Comparison of ENCODE assay signal across 16 cellular contexts in genomic region chr20:51426879-51427624, GRCh38.
A peak's percentile ranks its signal among the peaks of the same experiment; 100 is the strongest.
DNase-seq lines count a peak whose midpoint lies in the region; ATAC-seq and TF ChIP-seq lines count a peak whose summit lies in the region.
"Had no signal": no experiment of that assay in that cellular context is flagged by ENCODE, and none has a peak within 500 bp of the region (broad histone marks: within the 10 kb centered on the region; RNA-seq: fewer than 3 reads in every experiment).

No MANE protein-coding gene starts in this region.

- 95% methylated on average over 17 of the region's 17 CpGs for WGBS in mesenchymal stem cell
- WGBS in endodermal cell (ENCODE audit: insufficient coverage in 1 of 2, insufficient read length in 1 of 2), 2 experiments = 92 to 93% methylated on average over 14 to 17 of the region's 17 CpGs
- 97% methylated on average over 16 of the region's 17 CpGs for WGBS in SK-N-SH (ENCODE audit: low lambda C conversion rate)

- H3K9me3 Mint-ChIP-seq in activated naive CD8-positive, alpha-beta T cell (ENCODE audit: low read depth) = no peaks in the 10 kb centered on the region
- H3K9me3 Mint-ChIP-seq in activated naive CD8-positive, alpha-beta T cell treated with anti-CD3 and anti-CD28 coated beads for 36 hours = no peaks in the 10 kb centered on the region
- H3K9me3 Mint-ChIP-seq in activated T-helper 1 cell treated with anti-CD3 and anti-CD28 coated beads, Interleukin-12 subunit alpha, Interleukin-12 subunit beta, Interleukin-2, Interleukin-4 antibody, amounts not matched to agents 30 ng/mL and 10 ng/mL and 1 ng/mL, durations not matched to agents 14 hours and 24 hours and 36 hours = no peaks in the 10 kb centered on the region
- H3K9me3 Mint-ChIP-seq in type B pancreatic cell (no peaks in the 10 kb centered on the region), endodermal cell (no peaks in the 10 kb centered on the region)

- no peak overlapping the region for H3K4me3 Mint-ChIP-seq in activated naive CD8-positive, alpha-beta T cell
- no peak overlapping the region for H3K4me3 Mint-ChIP-seq in activated naive CD8-positive, alpha-beta T cell treated with anti-CD3 and anti-CD28 coated beads for 36 hours
- no peak overlapping the region for H3K4me3 Mint-ChIP-seq in activated T-helper 1 cell treated with anti-CD3 and anti-CD28 coated beads, Interleukin-12 subunit alpha, Interleukin-12 subunit beta, Interleukin-2, Interleukin-4 antibody, amounts not matched to agents 30 ng/mL and 10 ng/mL and 1 ng/mL, durations not matched to agents 14 hours and 24 hours and 36 hours
- peak overlapping the region; percentile 48 for H3K4me3 Mint-ChIP-seq in type B pancreatic cell
- no peak overlapping the region for H3K4me3 Mint-ChIP-seq in endodermal cell

- no peaks in the 10 kb centered on the region for H4K20me1 ChIP-seq in SK-N-SH (ENCODE audit: insufficient read depth)

- POLR2A ChIA-PET in SK-N-SH (lab: Yijun Ruan, JAX) = no interaction called here

- H3K4ac ChIP-seq in mesenchymal stem cell (ENCODE audit: low read depth in 1 of 2, low read length in 2 of 2) = no peak overlapping the region

- H4K8ac ChIP-seq in mesenchymal stem cell (ENCODE audit: low read length) = no peak overlapping the region

- peaks cover 25% of the 10 kb centered on the region for H3K4me1 Mint-ChIP-seq in activated naive CD8-positive, alpha-beta T cell (ENCODE audit: low read depth)
- peaks cover 46% of the 10 kb centered on the region for H3K4me1 Mint-ChIP-seq in activated naive CD8-positive, alpha-beta T cell treated with anti-CD3 and anti-CD28 coated beads for 36 hours
- peaks cover 85% of the 10 kb centered on the region for H3K4me1 Mint-ChIP-seq in activated T-helper 1 cell treated with anti-CD3 and anti-CD28 coated beads, Interleukin-12 subunit alpha, Interleukin-12 subunit beta, Interleukin-2, Interleukin-4 antibody, amounts not matched to agents 30 ng/mL and 10 ng/mL and 1 ng/mL, durations not matched to agents 14 hours and 24 hours and 36 hours (ENCODE audit: low read depth)
- peaks cover 57% of the 10 kb centered on the region for H3K4me1 Mint-ChIP-seq in type B pancreatic cell (ENCODE audit: unreplicated experiment)
- peaks cover 24% of the 10 kb centered on the region for H3K4me1 Mint-ChIP-seq in endodermal cell

- no peak overlapping the region for H2AK5ac ChIP-seq in mesenchymal stem cell (ENCODE audit: low read length, severe bottlenecking)

- CTCF ChIA-PET in SK-N-SH (lab: Yijun Ruan, JAX) = no interaction called here

- no peak overlapping the region for H3K23ac ChIP-seq in mesenchymal stem cell (ENCODE audit: low read length in 2 of 2)

- no peaks in the 10 kb centered on the region for H3K27me3 Mint-ChIP-seq in activated naive CD8-positive, alpha-beta T cell
- no peaks in the 10 kb centered on the region for H3K27me3 Mint-ChIP-seq in activated naive CD8-positive, alpha-beta T cell treated with anti-CD3 and anti-CD28 coated beads for 36 hours
- no peaks in the 10 kb centered on the region for H3K27me3 Mint-ChIP-seq in activated T-helper 1 cell treated with anti-CD3 and anti-CD28 coated beads, Interleukin-12 subunit alpha, Interleukin-12 subunit beta, Interleukin-2, Interleukin-4 antibody, amounts not matched to agents 30 ng/mL and 10 ng/mL and 1 ng/mL, durations not matched to agents 14 hours and 24 hours and 36 hours (ENCODE audit: insufficient read depth)
- no peaks in the 10 kb centered on the region for H3K27me3 Mint-ChIP-seq in type B pancreatic cell
- H3K27me3 Mint-ChIP-seq in endodermal cell (ENCODE audit: insufficient read depth) = no peaks in the 10 kb centered on the region

- no peaks in the 10 kb centered on the region for H3K36me3 ChIP-seq in mesenchymal stem cell (ENCODE audit: control insufficient read depth in 1 of 2, insufficient read depth in 2 of 2, low read depth in 1 of 2, low read length in 2 of 2)
- no peaks in the 10 kb centered on the region for H3K36me3 ChIP-seq in endodermal cell (ENCODE audit: control insufficient read depth, insufficient read depth, low read length)
- no peaks in the 10 kb centered on the region for H3K36me3 ChIP-seq in SK-N-SH (replicated peaks in 1 of 2; ENCODE audit: control insufficient read depth in 1 of 2, insufficient read depth in 2 of 2, low read length in 1 of 2)
- H3K36me3 ChIP-seq: prostate gland had no signal

- H3F3A ChIP-seq in SK-N-SH (replicated peaks; ENCODE audit: insufficient read depth) = no peaks in the 10 kb centered on the region

- peaks cover 6% of the 10 kb centered on the region for H3K4me1 ChIP-seq in mesenchymal stem cell (ENCODE audit: control insufficient read depth, insufficient read depth, low read depth, low read length)
- H3K4me1 ChIP-seq in endodermal cell (ENCODE audit: control insufficient read depth, insufficient read depth, low read length) = no peaks in the 10 kb centered on the region
- H3K4me1 ChIP-seq in SK-N-SH (ENCODE audit: control insufficient read depth in 1 of 2, insufficient read depth in 2 of 2, low read depth in 1 of 2, low read length in 1 of 2) = peaks cover 0 to 11% of the 10 kb centered on the region in 2 experiments; a peak in 1 of 4 replicates
- H3K4me1 ChIP-seq: prostate gland had no signal

- H3K79me1 ChIP-seq in mesenchymal stem cell (replicated peaks; ENCODE audit: low read length, poor library complexity, severe bottlenecking) = no peaks in the 10 kb centered on the region

- H3K9ac ChIP-seq in mesenchymal stem cell (ENCODE audit: low read length) = no peak overlapping the region
- no peak overlapping the region for H3K9ac ChIP-seq in endodermal cell (ENCODE audit: extremely low read depth, low read length, poor library complexity, severe bottlenecking)
- no peak overlapping the region for H3K9ac ChIP-seq in SK-N-SH

- H4K91ac ChIP-seq in mesenchymal stem cell (ENCODE audit: low read length) = peak overlapping the region; percentile 65

- no peak for DNase-seq in activated naive CD8-positive, alpha-beta T cell treated with anti-CD3 and anti-CD28 coated beads for 36 hours
- DNase-seq in activated T-helper 1 cell treated with anti-CD3 and anti-CD28 coated beads, Interleukin-12 subunit alpha, Interleukin-12 subunit beta, Interleukin-2, Interleukin-4 antibody, amounts not matched to agents 30 ng/mL and 10 ng/mL and 1 ng/mL, durations not matched to agents 14 hours and 24 hours and 36 hours (ENCODE audit: low spot score) = no peak
- DNase-seq in mesenchymal stem cell = no peak
- no peak for DNase-seq in type B pancreatic cell (ENCODE audit: extremely low spot score, unreplicated experiment)
- DNase-seq in endodermal cell = no peak
- no peak for DNase-seq in SK-N-SH
- DNase-seq: aorta, foreskin fibroblast, GDM1, left colon, NCI-H1417, SHP77, spleen had no signal

- TF ChIP-seq CTCF in type B pancreatic cell (conservative IDR thresholded peaks at IDR 0.05) = no peak
- no peak for TF ChIP-seq CTCF in endodermal cell (conservative IDR thresholded peaks at IDR 0.05)
- TF ChIP-seq CTCF in SK-N-SH (IDR thresholded peaks at IDR 0.05) = no peak

- intact Hi-C loops in activated T-helper 1 cell treated with anti-CD3 and anti-CD28 coated beads, Interleukin-12 subunit alpha, Interleukin-12 subunit beta, Interleukin-2, Interleukin-4 antibody, amounts not matched to agents 30 ng/mL and 10 ng/mL and 1 ng/mL, durations not matched to agents 14 hours and 24 hours and 36 hours (cut with micrococcal nuclease) = no loop called here

- no peak overlapping the region for H2BK5ac ChIP-seq in mesenchymal stem cell (ENCODE audit: low read depth, low read length, poor library complexity, severe bottlenecking)

- H3K27me3 ChIP-seq in mesenchymal stem cell (ENCODE audit: control insufficient read depth in 1 of 2, insufficient read depth in 1 of 2, low read length in 2 of 2) = peaks cover 24 to 40% of the 10 kb centered on the region in 2 experiments
- no peaks in the 10 kb centered on the region for H3K27me3 ChIP-seq in endodermal cell (ENCODE audit: control insufficient read depth, insufficient read depth, low read length, poor library complexity, severe bottlenecking)
- no peaks in the 10 kb centered on the region for H3K27me3 ChIP-seq in SK-N-SH (ENCODE audit: insufficient read depth)
- H3K27me3 ChIP-seq: spleen had no signal

- H2BK120ac ChIP-seq in mesenchymal stem cell (ENCODE audit: low read depth, low read length) = no peak overlapping the region

- no peaks in the 10 kb centered on the region for H3K79me2 ChIP-seq in SK-N-SH (ENCODE audit: insufficient read depth)

- H3K27ac ChIP-seq in mesenchymal stem cell (ENCODE audit: low read length, poor library complexity, severe bottlenecking) (no peak overlapping the region), endodermal cell (ENCODE audit: low read depth, low read length) (no peak overlapping the region), SK-N-SH (ENCODE audit: low read depth in 2 of 2, low read length in 1 of 2) (no peak overlapping the region)
- H3K27ac ChIP-seq: prostate gland had no signal

- peak overlapping the region; percentile 31 for H2BK15ac ChIP-seq in mesenchymal stem cell (ENCODE audit: low read depth, poor library complexity, severe bottlenecking)

- no peaks in the 10 kb centered on the region for H3K9me3 ChIP-seq in mesenchymal stem cell (ENCODE audit: control insufficient read depth, low read length)
- H3K9me3 ChIP-seq in endodermal cell (ENCODE audit: control insufficient read depth, low read length) = no peaks in the 10 kb centered on the region
- no peaks in the 10 kb centered on the region for H3K9me3 ChIP-seq in SK-N-SH
- H3K9me3 ChIP-seq: prostate gland, spleen had no signal

- H3K4me3 ChIP-seq in mesenchymal stem cell (ENCODE audit: insufficient read depth in 1 of 2, low read depth in 1 of 2, low read length in 2 of 2) (no peak overlapping the region), endodermal cell (ENCODE audit: low read length) (no peak overlapping the region), SK-N-SH (ENCODE audit: low read depth in 2 of 2, low read length in 1 of 2) (no peak overlapping the region)
- H3K4me3 ChIP-seq: prostate gland, spleen had no signal

- peak overlapping the region; percentile 41 to 83 for H2BK12ac ChIP-seq in mesenchymal stem cell (ENCODE audit: low read length in 2 of 2)

- H3K36me3 Mint-ChIP-seq in activated naive CD8-positive, alpha-beta T cell = peaks cover 9% of the 10 kb centered on the region
- H3K36me3 Mint-ChIP-seq in activated naive CD8-positive, alpha-beta T cell treated with anti-CD3 and anti-CD28 coated beads for 36 hours = peaks cover 27% of the 10 kb centered on the region
- peaks cover 64% of the 10 kb centered on the region for H3K36me3 Mint-ChIP-seq in activated T-helper 1 cell treated with anti-CD3 and anti-CD28 coated beads, Interleukin-12 subunit alpha, Interleukin-12 subunit beta, Interleukin-2, Interleukin-4 antibody, amounts not matched to agents 30 ng/mL and 10 ng/mL and 1 ng/mL, durations not matched to agents 14 hours and 24 hours and 36 hours (ENCODE audit: low read depth)
- H3K36me3 Mint-ChIP-seq in type B pancreatic cell (no peaks in the 10 kb centered on the region), endodermal cell (ENCODE audit: low read depth) (no peaks in the 10 kb centered on the region)

- TF ChIP-seq EP300 in SK-N-SH (IDR thresholded peaks at IDR 0.05; ENCODE audit: borderline replicate concordance in 1 of 2, low read depth in 1 of 2, low read length in 1 of 2) = no peak

- H3K4me2 ChIP-seq in mesenchymal stem cell (ENCODE audit: low read length, poor library complexity, severe bottlenecking) (no peak overlapping the region), SK-N-SH (no peak overlapping the region)

- no peak overlapping the region for H3K14ac ChIP-seq in mesenchymal stem cell (ENCODE audit: low read length in 2 of 2)

- peak overlapping the region; percentile 12 to 54 for H3K18ac ChIP-seq in mesenchymal stem cell (ENCODE audit: low read depth in 1 of 2, low read length in 2 of 2)

- TF ChIP-seq RAD21 in SK-N-SH (IDR thresholded peaks at IDR 0.05; ENCODE audit: low read length) = no peak

- no peak overlapping the region for H2AFZ ChIP-seq in mesenchymal stem cell (ENCODE audit: low read depth, low read length)
- no peak overlapping the region for H2AFZ ChIP-seq in SK-N-SH (ENCODE audit: low read depth)

- ATAC-seq in HG03280 (IDR thresholded peaks at IDR 0.05; ENCODE audit: unreplicated experiment) = no peak
- ATAC-seq: left colon had no signal

- peak overlapping the region; percentile 58 for H3K27ac Mint-ChIP-seq in activated naive CD8-positive, alpha-beta T cell
- no peak overlapping the region for H3K27ac Mint-ChIP-seq in activated naive CD8-positive, alpha-beta T cell treated with anti-CD3 and anti-CD28 coated beads for 36 hours
- H3K27ac Mint-ChIP-seq in activated T-helper 1 cell treated with anti-CD3 and anti-CD28 coated beads, Interleukin-12 subunit alpha, Interleukin-12 subunit beta, Interleukin-2, Interleukin-4 antibody, amounts not matched to agents 30 ng/mL and 10 ng/mL and 1 ng/mL, durations not matched to agents 14 hours and 24 hours and 36 hours = peak overlapping the region; percentile 40
- peak overlapping the region; percentile 75 for H3K27ac Mint-ChIP-seq in type B pancreatic cell
- no peak overlapping the region for H3K27ac Mint-ChIP-seq in endodermal cell

- no peaks in the 10 kb centered on the region for H3K9me2 ChIP-seq in SK-N-SH

Comparison
In these comparisons a context has a peak if more than half of its experiments do, and no peak if none do; other contexts are left out.
1. H3K27ac Mint-ChIP-seq: peak in activated naive CD8-positive, alpha-beta T cell (single experiment), activated T-helper 1 cell treated with anti-CD3 and anti-CD28 coated beads, Interleukin-12 subunit alpha, Interleukin-12 subunit beta, Interleukin-2, Interleukin-4 antibody, amounts not matched to agents 30 ng/mL and 10 ng/mL and 1 ng/mL, durations not matched to agents 14 hours and 24 hours and 36 hours (single experiment) and type B pancreatic cell (single experiment); none in activated naive CD8-positive, alpha-beta T cell treated with anti-CD3 and anti-CD28 coated beads for 36 hours (single experiment) and endodermal cell (single experiment).